In genomic region chr10:129657297-129657974, GRCh38 we compare ENCODE assay signal across 24 cellular contexts.
DNase-seq lines count a peak whose midpoint lies in the region; ATAC-seq and TF ChIP-seq lines count a peak whose summit lies in the region.
"Had no signal": no experiment of that assay in that cellular context is flagged by ENCODE, and none has a peak within 500 bp of the region (broad histone marks: within the 10 kb centered on the region; RNA-seq: fewer than 3 reads in every experiment).

No MANE protein-coding gene starts in this region.

- H3K36me3 ChIP-seq in Caco-2 (ENCODE audit: control insufficient read depth, insufficient read depth, low read length) (no peaks in the 10 kb centered on the region), HEK293 (ENCODE audit: control insufficient read depth in 2 of 2, insufficient read depth in 1 of 2, low read length in 2 of 2) (no peaks in the 10 kb centered on the region), mesendoderm (ENCODE audit: control insufficient read depth, insufficient read depth, low read length) (no peaks in the 10 kb centered on the region), neuronal stem cell (replicated peaks in 1 of 2; ENCODE audit: control insufficient read depth in 2 of 2, insufficient read depth in 2 of 2, low read length in 2 of 2) (no peaks in the 10 kb centered on the region), thyroid gland (no peaks in the 10 kb centered on the region)
- H3K36me3 ChIP-seq: BE2C had no signal

- H3K18ac ChIP-seq in mesendoderm (ENCODE audit: low read length) (no peak overlapping the region), neuronal stem cell (ENCODE audit: low read length) (peak overlapping the region; percentile 80)

- no peak overlapping the region for H3K56ac ChIP-seq in mesendoderm (ENCODE audit: low read length)

- H3K27ac ChIP-seq in HEK293 (ENCODE audit: extremely low read depth, low read depth, low read length) (no peak overlapping the region), mesendoderm (ENCODE audit: low read depth, low read length) (peak overlapping the region; percentile 16), neuronal stem cell (replicated peaks; ENCODE audit: low read length) (peak overlapping the region; percentile 37), thyroid gland (no peak overlapping the region)
- H3K27ac ChIP-seq: A549; BLaER1 treated with 17β-estradiol and CSF1 and Interleukin-3, amounts not matched to agents 10 nM and 100 nM; GM23248 had no signal

- no CpG with 5 or more reads among the region's 8 CpGs for WGBS in mesendoderm (ENCODE audit: extremely low coverage, insufficient coverage, low lambda C conversion rate)
- WGBS in neuronal stem cell (ENCODE audit: extremely low coverage in 2 of 2, insufficient read length in 2 of 2, insufficient replicate concordance in 1 of 2), 2 donors, result no CpG with 5 or more reads among the region's 8 CpGs
- WGBS in thyroid gland, 2 donors, result 86 to 93% methylated on average over 6 to 8 of the region's 8 CpGs

- H3K27me3 ChIP-seq in Caco-2 (replicated peaks; ENCODE audit: control insufficient read depth, insufficient read depth, low read length) (no peaks in the 10 kb centered on the region), mesendoderm (ENCODE audit: insufficient read depth, low read length, poor library complexity) (no peaks in the 10 kb centered on the region), neuronal stem cell (ENCODE audit: control insufficient read depth in 3 of 3, insufficient read depth in 3 of 3, low read depth in 1 of 3, low read length in 3 of 3) (no peaks in the 10 kb centered on the region), thyroid gland (no peaks in the 10 kb centered on the region)
- H3K27me3 ChIP-seq: BE2C; BLaER1 treated with 17β-estradiol and CSF1 and Interleukin-3, amounts not matched to agents 10 nM and 100 nM had no signal

- TF ChIP-seq CTCF in Caco-2 (IDR thresholded peaks at IDR 0.05; ENCODE audit: insufficient read depth in 1 of 2, low read depth in 1 of 2, low read length in 1 of 2, severe bottlenecking in 1 of 2, unreplicated experiment in 1 of 2) (no peak), HEK293 (tag by site-specific recombination; IDR thresholded peaks at IDR 0.05) (no peak), thyroid gland (IDR thresholded peaks at IDR 0.05) (no peak)

- H3K23ac ChIP-seq in mesendoderm (ENCODE audit: low read length) (no peak overlapping the region), neuronal stem cell (ENCODE audit: low read depth, low read length, poor library complexity) (peak overlapping the region; percentile 59)

- H3K4me1 ChIP-seq in Caco-2, result no peaks in the 10 kb centered on the region
- no peaks in the 10 kb centered on the region; the same call in 1 of the 2 replicates for H3K4me1 ChIP-seq in HEK293 (ENCODE audit: control insufficient read depth, insufficient read depth, low read length)
- peaks cover 7% of the 10 kb centered on the region for H3K4me1 ChIP-seq in mesendoderm (ENCODE audit: control insufficient read depth, low read depth, low read length)
- H3K4me1 ChIP-seq in neuronal stem cell (ENCODE audit: control insufficient read depth in 2 of 2, insufficient read depth in 1 of 2, low read depth in 1 of 2, low read length in 2 of 2), result peaks cover 0 to 12% of the 10 kb centered on the region in 2 donors
- H3K4me1 ChIP-seq in thyroid gland, result no peaks in the 10 kb centered on the region
- H3K4me1 ChIP-seq: A549, BE2C had no signal

- H4K8ac ChIP-seq in mesendoderm (ENCODE audit: low read depth, low read length), result no peak overlapping the region
- H4K8ac ChIP-seq in neuronal stem cell (ENCODE audit: low read depth, low read length), result no peak overlapping the region

- TF ChIP-seq POLR2A in thyroid gland (IDR thresholded peaks at IDR 0.05), result no peak

- H2BK5ac ChIP-seq in mesendoderm (ENCODE audit: low read length), result no peak overlapping the region
- no peak overlapping the region for H2BK5ac ChIP-seq in neuronal stem cell (ENCODE audit: low read length)

- peaks cover 19% of the 10 kb centered on the region for H3K36me3 Mint-ChIP-seq in Caco-2 (ENCODE audit: insufficient read depth, unreplicated experiment)
- H3K36me3 Mint-ChIP-seq: CD14-positive monocyte had no signal

- H2AK5ac ChIP-seq in mesendoderm (ENCODE audit: low read length) (no peak overlapping the region), neuronal stem cell (ENCODE audit: low read depth, low read length) (peak overlapping the region; percentile 22)

- no peak overlapping the region for H2BK12ac ChIP-seq in neuronal stem cell (ENCODE audit: low read length)

- H2BK120ac ChIP-seq in mesendoderm (ENCODE audit: low read depth, low read length) (no peak overlapping the region), neuronal stem cell (ENCODE audit: low read depth, low read length) (no peak overlapping the region)

- H3K4me1 Mint-ChIP-seq in Caco-2 (ENCODE audit: low read depth, unreplicated experiment), result peaks cover 17% of the 10 kb centered on the region

- H3K79me2 ChIP-seq in mesendoderm (ENCODE audit: control insufficient read depth, insufficient read depth, low read length), result no peaks in the 10 kb centered on the region

- intact Hi-C loops in Caco-2 (cut with micrococcal nuclease; ENCODE audit: unreplicated experiment), result no loop called here
- intact Hi-C loops in thyroid gland (cut with DNase I), result no loop called here

- H3K9me3 ChIP-seq in Caco-2, result no peaks in the 10 kb centered on the region
- H3K9me3 ChIP-seq in HEK293 (ENCODE audit: control insufficient read depth, insufficient read depth, low read depth, low read length), result no peaks in the 10 kb centered on the region
- peaks cover 0 to 1% of the 10 kb centered on the region in 2 donors for H3K9me3 ChIP-seq in neuronal stem cell (replicated peaks in 1 of 2; ENCODE audit: control insufficient read depth in 2 of 2, insufficient read depth in 1 of 2, low read depth in 1 of 2, low read length in 2 of 2)
- H3K9me3 ChIP-seq in thyroid gland, result no peaks in the 10 kb centered on the region
- H3K9me3 ChIP-seq: A549, BE2C had no signal

- POLR2A ChIA-PET in Caco-2 (lab: Charles Lee), result no interaction called here
- POLR2A ChIA-PET in HEK293 (lab: Yijun Ruan, JAX), result no interaction called here

- H3K4me3 ChIP-seq in Caco-2 (ENCODE audit: low read depth, low read length), result no peak overlapping the region
- no peak overlapping the region for H3K4me3 ChIP-seq in HEK293 (ENCODE audit: low read depth, low read length)
- no peak overlapping the region for H3K4me3 ChIP-seq in mesendoderm (ENCODE audit: low read length)
- no peak overlapping the region for H3K4me3 ChIP-seq in neuronal stem cell (ENCODE audit: low read length in 2 of 2)
- H3K4me3 ChIP-seq in thyroid gland (replicated peaks in 1 of 3), result no peak overlapping the region
- H3K4me3 ChIP-seq: A549; BLaER1 treated with 17β-estradiol and CSF1 and Interleukin-3, amounts not matched to agents 10 nM and 100 nM; GM23248 had no signal

- H3K14ac ChIP-seq in neuronal stem cell (ENCODE audit: low read length), result peak overlapping the region; percentile 87

- H3K9ac ChIP-seq in mesendoderm (ENCODE audit: low read length) (no peak overlapping the region), neuronal stem cell (ENCODE audit: low read depth, low read length, poor library complexity) (peak overlapping the region; percentile 66)
- H3K9ac ChIP-seq: BLaER1 treated with 17β-estradiol and CSF1 and Interleukin-3, amounts not matched to agents 10 nM and 100 nM; GM23248 had no signal

- H2BK15ac ChIP-seq in mesendoderm (replicated peaks; ENCODE audit: low read depth) (no peak overlapping the region), neuronal stem cell (ENCODE audit: low read length) (no peak overlapping the region)

- no peak overlapping the region for H4K5ac ChIP-seq in mesendoderm (ENCODE audit: low read length)

- ATAC-seq in HG03139 (IDR thresholded peaks at IDR 0.05; ENCODE audit: unreplicated experiment), result no peak
- ATAC-seq: A549, HCT116 had no signal

- DNase-seq in Caco-2, result no peak
- peak; percentile 26 for DNase-seq in mesendoderm
- DNase-seq in neuronal stem cell (ENCODE audit: low spot score), result no peak
- no peak for DNase-seq in thyroid gland
- no peak for DNase-seq in NCI-H2107 treated with DMSO at 0.1 percent for 48 hours (lab: John Stamatoyannopoulos, UW; ENCODE audit: unreplicated experiment)
- DNase-seq: 8988T; ACHN; AML-193; BE2C; Calu3; CD4-positive, alpha-beta T cell; CD8-positive, alpha-beta memory T cell; DMS53; DMS79 treated with DMSO at 0.1 percent for 48 hours; GF-D8; GM23248; H7; HFFc6 had no signal

- H3K4me2 ChIP-seq in mesendoderm (ENCODE audit: low read length), result no peak overlapping the region
- H3K4me2 ChIP-seq in neuronal stem cell (ENCODE audit: insufficient read depth, low read length, poor library complexity, severe bottlenecking), result no peak overlapping the region
- H3K4me2 ChIP-seq: A549; BLaER1 treated with 17β-estradiol and CSF1 and Interleukin-3, amounts not matched to agents 10 nM and 100 nM had no signal

- no peak overlapping the region for H2AFZ ChIP-seq in neuronal stem cell (ENCODE audit: low read length)
- H2AFZ ChIP-seq: GM23248 had no signal

- no TSS peak for BruUV-seq in Caco-2 (replicated peaks; lab: Mats Ljungman, UMichigan)

- H3K9me3 Mint-ChIP-seq in Caco-2 (ENCODE audit: unreplicated experiment), result no peaks in the 10 kb centered on the region

- H3K79me1 ChIP-seq in mesendoderm (ENCODE audit: low read length), result no peaks in the 10 kb centered on the region
- no peaks in the 10 kb centered on the region for H3K79me1 ChIP-seq in neuronal stem cell (ENCODE audit: low read depth, low read length)

- no peak overlapping the region for H4K91ac ChIP-seq in neuronal stem cell (ENCODE audit: low read depth, low read length, poor library complexity)

- H3K27me3 Mint-ChIP-seq in Caco-2 (ENCODE audit: insufficient read depth, unreplicated experiment), result no peaks in the 10 kb centered on the region
- H3K27me3 Mint-ChIP-seq: CD4-positive, alpha-beta T cell; CD8-positive, alpha-beta memory T cell had no signal

- no peak overlapping the region for H3K4me3 Mint-ChIP-seq in Caco-2 (ENCODE audit: unreplicated experiment)
- H3K4me3 Mint-ChIP-seq: CD14-positive monocyte; CD4-positive, alpha-beta T cell; CD8-positive, alpha-beta memory T cell; HFFc6 had no signal

- CTCF ChIA-PET in Caco-2 (lab: Charles Lee) (no interaction called here), HEK293 (lab: Yijun Ruan, JAX) (interaction anchor here (0.9 to 2.2 kb wide), 4 partner anchors 8 to 624 kb away, joined by 3 to 18 read pairs (median 4); no protein-coding TSS in a partner anchor)

- H3K4ac ChIP-seq in mesendoderm (ENCODE audit: low read depth, low read length) (no peak overlapping the region), neuronal stem cell (ENCODE audit: low read length) (no peak overlapping the region)

- peak overlapping the region; percentile 29 for H3K27ac Mint-ChIP-seq in Caco-2 (ENCODE audit: unreplicated experiment)
- H3K27ac Mint-ChIP-seq: CD14-positive monocyte; CD4-positive, alpha-beta T cell; HFFc6 had no signal

Comparison
In these comparisons a context has a peak if more than half of its experiments do, and no peak if none do; other contexts are left out.
1. H3K27ac ChIP-seq: peak in mesendoderm (single experiment) and neuronal stem cell (single experiment); none in HEK293 (single experiment) and thyroid gland (0 of 3).